1 cellular context compared by ENCODE assay signal in genomic region chr15:32781781-32782180, GRCh38.
TF ChIP-seq lines count a peak whose summit lies in the region.

No MANE protein-coding gene starts in this region.

TF ChIP-seq in GM23338, 12 proteins besides CTCF, POLR2A, EP300 and RAD21 (continued from another document):
- TF ChIP-seq ZNF331 (CRISPR knock-in tag; IDR thresholded peaks at IDR 0.05; ENCODE audit: low read depth) (no peak), ZNF462 (CRISPR knock-in tag; IDR thresholded peaks at IDR 0.05) (no peak), POLR2AphosphoS5 (IDR thresholded peaks at IDR 0.05; ENCODE audit: low read depth) (no peak), NANOG (IDR thresholded peaks at IDR 0.05; ENCODE audit: borderline replicate concordance) (no peak), ETS1 (IDR thresholded peaks at IDR 0.05) (no peak), EZH2 (IDR thresholded peaks at IDR 0.05; ENCODE audit: low read depth, unreplicated experiment) (no peak), ZNF114 (CRISPR knock-in tag; IDR thresholded peaks at IDR 0.05) (no peak)
